Comparison of ENCODE assay signal across 8 cellular contexts in the genomic region with DNA sequence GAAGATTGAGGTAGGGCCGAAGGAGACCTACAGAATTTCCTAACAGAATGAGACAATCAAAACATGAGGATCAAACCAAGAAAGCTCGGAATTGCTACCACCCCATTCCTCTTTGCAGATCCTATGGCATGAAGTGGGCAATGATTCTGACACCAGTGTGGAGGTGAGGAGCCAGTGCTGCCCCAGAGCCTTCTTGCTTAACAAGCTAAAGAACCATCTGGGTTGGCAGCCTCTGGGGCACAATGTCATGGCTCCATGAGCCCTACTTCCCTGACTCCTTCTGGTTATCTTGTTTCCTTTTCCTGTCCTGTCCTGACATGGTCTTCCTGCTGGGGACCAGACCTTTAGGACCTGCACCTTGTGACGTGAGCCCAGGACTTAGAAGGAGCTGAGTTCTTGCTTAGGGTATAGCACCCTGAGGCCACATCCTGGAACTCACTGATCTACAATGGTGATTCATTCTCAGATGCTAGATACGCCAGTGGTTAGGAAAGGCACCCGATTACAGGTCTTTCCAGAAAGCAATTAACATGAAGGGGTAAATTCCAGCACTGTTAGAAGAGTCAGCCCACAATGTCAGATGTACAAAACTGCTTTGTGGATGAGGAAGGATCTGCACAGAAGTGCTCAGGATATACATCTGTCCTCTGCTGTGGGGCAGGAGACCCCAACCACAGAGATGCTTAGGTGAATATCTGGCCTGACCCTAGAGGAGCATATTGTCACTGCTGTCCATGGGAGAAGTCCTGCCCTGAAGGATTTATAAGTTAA.
DNase-seq lines count a peak whose midpoint lies in the region; ATAC-seq and FAIRE-seq lines count a peak whose summit lies in the region.

No MANE protein-coding gene starts in this region.

- H3K4me3 ChIP-seq in H7 (ENCODE audit: insufficient read depth, low read depth, low read length) = no peak overlapping the region

- peak; percentile 44 for FAIRE-seq in GM18507 (lab: Jason Lieb, UNC)

- ATAC-seq in GM19328 (IDR thresholded peaks at IDR 0.05; ENCODE audit: unreplicated experiment) (no peak), HG03457 (IDR thresholded peaks at IDR 0.05; ENCODE audit: unreplicated experiment) (no peak), GM18502 (IDR thresholded peaks at IDR 0.05; ENCODE audit: poor library complexity, unreplicated experiment) (no peak)

- no peaks in the 10 kb centered on the region for H3K36me3 ChIP-seq in H7 (replicated peaks; ENCODE audit: control insufficient read depth, insufficient read depth, low read length)

- H3K27me3 ChIP-seq in H7 (ENCODE audit: control insufficient read depth, insufficient read depth, low read length) = no peaks in the 10 kb centered on the region

- DNase-seq in GM18507 (ENCODE audit: extremely low spot score, insufficient read length, low read depth) (no peak), fibroblast of peridontal ligament (ENCODE audit: extremely low read depth) (peak; percentile 53), H7 (no peak)
- DNase-seq in activated CD4-positive, alpha-beta T cell treated with anti-CD3 and anti-CD28 coated beads, Interleukin-2, amount 50 U/mL, for 48 hours = peak; percentile 33 to 49
- DNase-seq in stimulated activated CD4-positive, alpha-beta T cell treated with anti-CD3 and anti-CD28 coated beads, Interleukin-2, amount 100 ng/mL, for 4 hours (ENCODE audit: low read depth) = peak; percentile 13

Comparison
In these comparisons a context has a peak if more than half of its experiments do, and no peak if none do; other contexts are left out.
1. DNase-seq: peak in activated CD4-positive, alpha-beta T cell treated with anti-CD3 and anti-CD28 coated beads, Interleukin-2, amount 50 U/mL, for 48 hours (2 of 2), fibroblast of peridontal ligament (single experiment) and stimulated activated CD4-positive, alpha-beta T cell treated with anti-CD3 and anti-CD28 coated beads, Interleukin-2, amount 100 ng/mL, for 4 hours (single experiment); none in GM18507 (single experiment) and H7 (single experiment).